Comparison of ENCODE assay signal across 19 cellular contexts in the genomic region with DNA sequence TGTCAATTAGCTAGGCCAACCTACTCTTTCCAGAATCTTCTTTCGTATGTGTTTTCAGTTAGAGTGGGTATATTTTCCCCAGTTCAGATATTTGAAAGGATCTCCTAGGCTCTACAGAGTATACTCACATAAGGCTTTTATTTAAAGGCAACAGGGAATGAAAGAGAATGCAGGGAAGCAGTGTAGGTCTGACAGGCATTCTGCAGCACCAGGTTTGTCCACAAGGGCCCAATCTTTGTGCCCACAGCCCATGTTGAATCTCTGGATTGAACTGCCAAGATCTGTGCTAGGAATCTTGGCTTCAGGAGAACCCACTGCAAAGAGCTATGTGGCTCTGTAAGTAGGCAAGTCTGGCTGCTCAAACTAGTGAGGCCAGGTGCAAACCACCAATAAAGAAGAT. TPM values are rescaled to one million over a fixed set of nuclear protein-coding genes. Genes with fewer than 3 reads are reported as not detected.
DNase-seq lines count a peak whose midpoint lies in the region; ATAC-seq, FAIRE-seq and TF ChIP-seq lines count a peak whose summit lies in the region.
"Had no signal": no experiment of that assay in that cellular context is flagged by ENCODE, and none has a peak within 500 bp of the region (broad histone marks: within the 10 kb centered on the region; RNA-seq: fewer than 3 reads in every experiment).

No MANE protein-coding gene starts in this region.

- H3K4me3 Mint-ChIP-seq in MCF 10A (ENCODE audit: unreplicated experiment): no peak overlapping the region
- no peak overlapping the region for H3K4me3 Mint-ChIP-seq in activated naive CD8-positive, alpha-beta T cell treated with anti-CD3 and anti-CD28 coated beads for 36 hours

- DNase-seq in breast epithelium (ENCODE audit: low spot score in 2 of 2): no peak
- DNase-seq in MCF 10A (ENCODE audit: unreplicated experiment): no peak
- no peak for DNase-seq in H1 (ENCODE audit: low read depth in 1 of 2, low spot score in 2 of 2)
- no peak for DNase-seq in psoas muscle
- no peak for DNase-seq in NCI-H2107 (lab: John Stamatoyannopoulos, UW)
- no peak for DNase-seq in mesendoderm
- DNase-seq in iPS-NIHi11 (ENCODE audit: low spot score): no peak
- DNase-seq in activated naive CD8-positive, alpha-beta T cell treated with anti-CD3 and anti-CD28 coated beads for 36 hours: no peak
- DNase-seq: 8988T, MM.1S, NCI-H1105 treated with DMSO at 0.1 percent for 48 hours, NCI-H187 treated with DMSO at 0.1 percent for 48 hours, NCI-H2171 treated with DMSO at 0.1 percent for 48 hours, NCI-H774, Peyer's patch, SHP77 had no signal

- H3K56ac ChIP-seq in H1 (replicated peaks; ENCODE audit: insufficient read length, low read depth, low read length): no peak overlapping the region
- no peak overlapping the region for H3K56ac ChIP-seq in mesendoderm (ENCODE audit: low read length)

- H3K79me1 ChIP-seq in H1 (ENCODE audit: low read depth, low read length): no peaks in the 10 kb centered on the region
- no peaks in the 10 kb centered on the region for H3K79me1 ChIP-seq in mesendoderm (ENCODE audit: low read length)

- H3K79me2 ChIP-seq in H1 (ENCODE audit: control insufficient read depth in 1 of 2, insufficient read depth in 2 of 2, low read length in 2 of 2) (no peaks in the 10 kb centered on the region), mesendoderm (ENCODE audit: control insufficient read depth, insufficient read depth, low read length) (no peaks in the 10 kb centered on the region)

- no peaks in the 10 kb centered on the region for H3K36me3 Mint-ChIP-seq in MCF 10A (ENCODE audit: insufficient read depth, unreplicated experiment)
- H3K36me3 Mint-ChIP-seq in activated naive CD8-positive, alpha-beta T cell treated with anti-CD3 and anti-CD28 coated beads for 36 hours: no peaks in the 10 kb centered on the region

- H3K18ac ChIP-seq in H1 (ENCODE audit: extremely low read depth, low read length) (no peak overlapping the region), mesendoderm (ENCODE audit: low read length) (no peak overlapping the region)

- no peak overlapping the region for H2AFZ ChIP-seq in H1 (ENCODE audit: low read length)

- no peaks in the 10 kb centered on the region for H3K23me2 ChIP-seq in H1 (ENCODE audit: low read depth, low read length)

- H2BK20ac ChIP-seq in H1 (ENCODE audit: low read length): no peak overlapping the region

- no peak overlapping the region for H3K27ac Mint-ChIP-seq in MCF 10A (ENCODE audit: low read depth, unreplicated experiment)
- no peak overlapping the region for H3K27ac Mint-ChIP-seq in activated naive CD8-positive, alpha-beta T cell treated with anti-CD3 and anti-CD28 coated beads for 36 hours

- H3K23ac ChIP-seq in H1 (ENCODE audit: insufficient read length): no peak overlapping the region
- H3K23ac ChIP-seq in mesendoderm (ENCODE audit: low read length): no peak overlapping the region

- H3K9ac ChIP-seq in H1 (replicated peaks in 1 of 4; ENCODE audit: extremely low read depth in 1 of 4, low read depth in 3 of 4, low read length in 3 of 4) (no peak overlapping the region), mesendoderm (ENCODE audit: low read length) (no peak overlapping the region)
- H3K9ac ChIP-seq: BLaER1 treated with 17β-estradiol and CSF1 and Interleukin-3, amounts not matched to agents 10 nM and 100 nM; KMS-11 had no signal

- H3K4me3 ChIP-seq in breast epithelium (no peak overlapping the region), H1 (ENCODE audit: extremely low read depth in 1 of 4, insufficient read depth in 2 of 4, low read depth in 3 of 4, low read length in 4 of 4) (no peak overlapping the region), psoas muscle (no peak overlapping the region), mesendoderm (ENCODE audit: low read length) (no peak overlapping the region)
- H3K4me3 ChIP-seq: BLaER1 treated with 17β-estradiol and CSF1 and Interleukin-3, amounts not matched to agents 10 nM and 100 nM; Peyer's patch had no signal

- H4K8ac ChIP-seq in H1 (ENCODE audit: extremely low read depth, insufficient read depth, low read length) (no peak overlapping the region), mesendoderm (ENCODE audit: low read depth, low read length) (no peak overlapping the region)

- BruUV-seq in MCF 10A (replicated peaks; lab: Mats Ljungman, UMichigan): no TSS peak

- POLR2A ChIA-PET in MCF 10A (lab: Yijun Ruan, JAX): no interaction called here
- POLR2A ChIA-PET in H1 (lab: Charles Lee; ENCODE audit: partially characterized antibody): no interaction called here

- peaks cover 0 to 4% of the 10 kb centered on the region in 2 donors for H3K4me1 ChIP-seq in breast epithelium
- no peaks in the 10 kb centered on the region for H3K4me1 ChIP-seq in H1 (replicated peaks in 1 of 4; ENCODE audit: control insufficient read depth in 3 of 4, insufficient read depth in 4 of 4, low read length in 3 of 4)
- peaks cover 43% of the 10 kb centered on the region for H3K4me1 ChIP-seq in psoas muscle
- H3K4me1 ChIP-seq in mesendoderm (ENCODE audit: control insufficient read depth, low read depth, low read length): no peaks in the 10 kb centered on the region
- H3K4me1 ChIP-seq: Peyer's patch had no signal

- H2BK120ac ChIP-seq in H1 (replicated peaks; ENCODE audit: low read depth, low read length) (no peak overlapping the region), mesendoderm (ENCODE audit: low read depth, low read length) (no peak overlapping the region)

- H4K20me1 ChIP-seq in H1 (replicated peaks in 1 of 2; ENCODE audit: control insufficient read depth in 1 of 2, insufficient read depth in 2 of 2, low read length in 2 of 2): no peaks in the 10 kb centered on the region
- H4K20me1 ChIP-seq: BLaER1 treated with 17β-estradiol and CSF1 and Interleukin-3, amounts not matched to agents 10 nM and 100 nM had no signal

- no peak for TF ChIP-seq CTCF in breast epithelium (IDR thresholded peaks at IDR 0.05)
- no peak for TF ChIP-seq CTCF in MCF 10A (IDR thresholded peaks at IDR 0.05; ENCODE audit: unreplicated experiment)
- peak in 2 of 3 experiments; percentile 22 to 36; a peak in 2 of 4 replicates for TF ChIP-seq CTCF in H1 (IDR thresholded peaks at IDR 0.05; ENCODE audit: control extremely low read depth in 1 of 3, insufficient read depth in 1 of 3, low read depth in 1 of 3, low read length in 3 of 3)
- TF ChIP-seq CTCF in psoas muscle (IDR thresholded peaks at IDR 0.05): no peak

- no peak overlapping the region for H3K14ac ChIP-seq in H1 (ENCODE audit: insufficient read length)

- peaks cover 30% of the 10 kb centered on the region for H3K4me1 Mint-ChIP-seq in MCF 10A (ENCODE audit: insufficient read depth, unreplicated experiment)
- no peaks in the 10 kb centered on the region for H3K4me1 Mint-ChIP-seq in activated naive CD8-positive, alpha-beta T cell treated with anti-CD3 and anti-CD28 coated beads for 36 hours

- no peak for TF ChIP-seq EP300 in H1 (IDR thresholded peaks at IDR 0.05; ENCODE audit: borderline replicate concordance in 1 of 2, low read depth in 2 of 2, low read length in 2 of 2)

- CTCF ChIA-PET in MCF 10A (lab: Yijun Ruan, JAX) (interaction anchor here (1.5 kb wide), 1 partner anchor 101 kb away, joined by 5 read pairs; no protein-coding TSS in a partner anchor), H1 (lab: Charles Lee; ENCODE audit: partially characterized antibody) (interaction anchor here (0.6 to 3.3 kb wide), 7 partner anchors 10 to 101 kb away, joined by 3 to 10 read pairs (median 3); no protein-coding TSS in a partner anchor)

- no peak overlapping the region for H4K91ac ChIP-seq in H1 (replicated peaks; ENCODE audit: insufficient read length, low read length)

- FAIRE-seq in H1 (lab: Jason Lieb, UNC): no peak
- FAIRE-seq: GM18507 had no signal

- 87% methylated on average over 1 of the region's 1 CpG; no CpG with 5 or more reads in 1 of the 2 experiments for WGBS in H1 (ENCODE audit: extremely low coverage in 1 of 2, insufficient coverage in 1 of 2, insufficient read length in 1 of 2, insufficient replicate concordance in 2 of 2, low coverage in 1 of 2, low lambda C conversion rate in 2 of 2, missing lambda C conversion rate in 1 of 2), 2 experiments
- 91 to 100% (median 97%) methylated on average over 1 of the region's 1 CpG for WGBS in psoas muscle, 3 donors
- no CpG with 5 or more reads among the region's 1 CpG for WGBS in mesendoderm (ENCODE audit: extremely low coverage, insufficient coverage, low lambda C conversion rate)

- H3K9me3 Mint-ChIP-seq in MCF 10A (ENCODE audit: unreplicated experiment): peaks cover 14% of the 10 kb centered on the region
- H3K9me3 Mint-ChIP-seq in activated naive CD8-positive, alpha-beta T cell treated with anti-CD3 and anti-CD28 coated beads for 36 hours: peaks cover 12% of the 10 kb centered on the region

- intact Hi-C loops in breast epithelium (cut with DNase I; ENCODE audit: low total_unique reads) (no loop called here), MCF 10A (cut with micrococcal nuclease) (no loop called here), psoas muscle (cut with DNase I) (loop anchor here in 1 of 2 donors (2.0 kb wide), 1 partner anchor 25 kb away; a partner anchor contains a TSS)

- no peak overlapping the region for H2BK12ac ChIP-seq in H1 (ENCODE audit: low read depth, low read length)

- TF ChIP-seq RAD21 in H1 (IDR thresholded peaks at IDR 0.05 in 1 of 2, conservative IDR thresholded peaks at IDR 0.05 in 1 of 2; ENCODE audit: low read depth in 2 of 2, low read length in 2 of 2): 0 out of 4 replicates have a peak, but pooled peaks of 1 of the 2 experiments have one; percentile 1

- H3K27ac ChIP-seq in breast epithelium (peak overlapping the region; percentile 37 to 76), H1 (ENCODE audit: low read depth, low read length) (no peak overlapping the region), psoas muscle (peak overlapping the region; percentile 78), mesendoderm (ENCODE audit: low read depth, low read length) (no peak overlapping the region)
- H3K27ac ChIP-seq: KMS-11 had no signal

- H4K5ac ChIP-seq in H1 (ENCODE audit: insufficient read length, low read depth, low read length): no peak overlapping the region
- no peak overlapping the region for H4K5ac ChIP-seq in mesendoderm (ENCODE audit: low read length)

- peak in 1 of 4 donors; percentile 10 for ATAC-seq in psoas muscle

- no peak overlapping the region for H2BK5ac ChIP-seq in H1 (ENCODE audit: low read depth, low read length)
- H2BK5ac ChIP-seq in mesendoderm (ENCODE audit: low read length): no peak overlapping the region

- no peaks in the 10 kb centered on the region for H3K27me3 Mint-ChIP-seq in MCF 10A (ENCODE audit: insufficient read depth, unreplicated experiment)
- peaks cover 15% of the 10 kb centered on the region for H3K27me3 Mint-ChIP-seq in activated naive CD8-positive, alpha-beta T cell treated with anti-CD3 and anti-CD28 coated beads for 36 hours

- no peak for TF ChIP-seq POLR2A in breast epithelium (IDR thresholded peaks at IDR 0.05)
- no peak for TF ChIP-seq POLR2A in H1 (IDR thresholded peaks at IDR 0.05; ENCODE audit: control extremely low read depth in 1 of 2, low read depth in 2 of 2, low read length in 2 of 2)

- no peak overlapping the region for H3K4me2 ChIP-seq in H1 (ENCODE audit: insufficient read depth in 1 of 2, low read depth in 2 of 2, low read length in 2 of 2)
- no peak overlapping the region for H3K4me2 ChIP-seq in mesendoderm (ENCODE audit: low read length)
- H3K4me2 ChIP-seq: KMS-11 had no signal

- H2BK15ac ChIP-seq in H1 (ENCODE audit: low read length) (no peak overlapping the region), mesendoderm (replicated peaks; ENCODE audit: low read depth) (no peak overlapping the region)

- H3K27me3 ChIP-seq in breast epithelium (no peaks in the 10 kb centered on the region), H1 (replicated peaks in 1 of 4; ENCODE audit: control insufficient read depth in 3 of 4, extremely low read depth in 1 of 4, insufficient read depth in 3 of 4, low read length in 3 of 4) (no peaks in the 10 kb centered on the region), psoas muscle (ENCODE audit: insufficient read depth in 3 of 3, low read length in 2 of 3) (no peaks in the 10 kb centered on the region), mesendoderm (ENCODE audit: insufficient read depth, low read length, poor library complexity) (no peaks in the 10 kb centered on the region)
- H3K27me3 ChIP-seq: BLaER1 treated with 17β-estradiol and CSF1 and Interleukin-3, amounts not matched to agents 10 nM and 100 nM; Peyer's patch had no signal

- H3K4ac ChIP-seq in H1 (replicated peaks; ENCODE audit: insufficient read length, low read depth, low read length): no peak overlapping the region
- H3K4ac ChIP-seq in mesendoderm (ENCODE audit: low read depth, low read length): no peak overlapping the region

- H3K9me3 ChIP-seq in breast epithelium (peaks cover 0 to 8% of the 10 kb centered on the region in 2 donors), H1 (ENCODE audit: insufficient read depth in 2 of 2, low read depth in 1 of 2, low read length in 1 of 2) (peaks cover 0 to 3% of the 10 kb centered on the region in 2 experiments; a peak in 1 of 4 replicates), psoas muscle (no peaks in the 10 kb centered on the region)
- H3K9me3 ChIP-seq: Peyer's patch had no signal

- H3K36me3 ChIP-seq in breast epithelium (no peaks in the 10 kb centered on the region), H1 (ENCODE audit: control insufficient read depth in 2 of 4, insufficient read depth in 4 of 4, low read length in 3 of 4) (no peaks in the 10 kb centered on the region), psoas muscle (ENCODE audit: insufficient read depth in 1 of 2, low read depth in 1 of 2) (no peaks in the 10 kb centered on the region), mesendoderm (ENCODE audit: control insufficient read depth, insufficient read depth, low read length) (no peaks in the 10 kb centered on the region)
- H3K36me3 ChIP-seq: BLaER1 treated with 17β-estradiol and CSF1 and Interleukin-3, amounts not matched to agents 10 nM and 100 nM; Peyer's patch had no signal

- no peak overlapping the region for H2AK5ac ChIP-seq in H1 (ENCODE audit: low read depth, low read length)
- H2AK5ac ChIP-seq in mesendoderm (ENCODE audit: low read length): no peak overlapping the region

RNA-seq across cellular contexts. Expression of a gene that starts 24.2 kb away (rescaled TPM):
- total RNA-seq in breast epithelium: 100 to 1,000 TPM in 2 of 3 donors, 10 to 100 TPM in 1; 68.5 to 492 (median 215) TPM
- total RNA-seq in MCF 10A (2022): 3.0 and 10.2 TPM in 2 replicates
- total RNA-seq in H1 (2021; fragmentation: NEBNext Ultra II Directional; extraction: Animal tissue kit (Norgen Biotek cat#: 25700)): not detected in 2 replicates
- polyA plus RNA-seq in H1 (2011; rRNA removed): 0.02 TPM in 1 of 2 replicates, not detected in the other
- polyA plus RNA-seq in H1 (2011; cell fraction: cytosol; rRNA removed): not detected
- 0.30 TPM for polyA plus RNA-seq in H1 (2011; cell fraction: nucleus; rRNA removed)
- polyA plus RNA-seq in H1 (2012, experiment 1 of 2): not detected in 4 replicates
- polyA plus RNA-seq in H1 (2012, experiment 2 of 2): not detected
- polyA plus RNA-seq in H1 (2013, experiment 1 of 2): not detected
- polyA plus RNA-seq in H1 (2013, experiment 2 of 2): 0.04 TPM
- 0.06 and 0.12 TPM in 2 replicates for polyA minus RNA-seq in H1 (2011; rRNA and poly(A)+ RNA removed)
- not detected for polyA minus RNA-seq in H1 (2011; cell fraction: cytosol; rRNA and poly(A)+ RNA removed)
- not detected for polyA minus RNA-seq in H1 (2011; cell fraction: nucleus; rRNA and poly(A)+ RNA removed)
- 10 to 100 TPM in 3 of 4 donors, 1 to 10 TPM in 1; 5.5 to 50.6 (median 24.1) TPM for total RNA-seq in psoas muscle
- polyA plus RNA-seq in psoas muscle: 10 to 100 TPM; 16.2 to 29.6 (median 25.8) TPM
- polyA plus RNA-seq in mesendoderm (2013, experiment 1 of 2): 0.01 TPM
- polyA plus RNA-seq in mesendoderm (2013, experiment 2 of 2): 0.01 TPM
- total RNA-seq in activated naive CD8-positive, alpha-beta T cell treated with anti-CD3 and anti-CD28 coated beads for 36 hours: not detected

Comparison
In these comparisons a context has a peak if more than half of its experiments do, and no peak if none do; other contexts are left out.
1. H3K27ac ChIP-seq: peak in breast epithelium (2 of 2) and psoas muscle (single experiment); none in H1 (single experiment) and mesendoderm (single experiment).
2. CTCF ChIP-seq: peak in H1 (2 of 3); none in breast epithelium (0 of 3), MCF 10A (single experiment) and psoas muscle (single experiment).